ENCODE assay signal across 17 cellular contexts in genomic region chr10:90993340-90993739, GRCh38.
DNase-seq lines count a peak whose midpoint lies in the region; ATAC-seq and TF ChIP-seq lines count a peak whose summit lies in the region.
"Had no signal": no experiment of that assay in that cellular context is flagged by ENCODE, and none has a peak within 500 bp of the region (broad histone marks: within the 10 kb centered on the region; RNA-seq: fewer than 3 reads in every experiment).

No MANE protein-coding gene starts in this region.

- H4K20me1 ChIP-seq in smooth muscle cell (ENCODE audit: low read depth): no peaks in the 10 kb centered on the region

- H3F3A ChIP-seq in smooth muscle cell (ENCODE audit: low read depth): no peaks in the 10 kb centered on the region

- no peak overlapping the region for H3K27ac ChIP-seq in smooth muscle cell (ENCODE audit: low read depth)
- H3K27ac ChIP-seq: colonic mucosa had no signal

- H3K4me2 ChIP-seq in skeletal muscle satellite cell (ENCODE audit: low read length) (peak overlapping the region; percentile 37), smooth muscle cell (no peak overlapping the region)

- H3K27ac Mint-ChIP-seq in T-helper 17 cell: peak overlapping the region; percentile 71

- TF ChIP-seq CTCF in smooth muscle cell (IDR thresholded peaks at IDR 0.05; ENCODE audit: borderline replicate concordance, insufficient read depth, poor library complexity, severe bottlenecking): no peak

- 86% methylated on average over 3 of the region's 3 CpGs for WGBS in smooth muscle cell (ENCODE audit: low lambda C conversion rate)

- no peaks in the 10 kb centered on the region for H3K36me3 ChIP-seq in skeletal muscle satellite cell (ENCODE audit: insufficient read depth, low read length)
- H3K36me3 ChIP-seq in smooth muscle cell (ENCODE audit: low read depth): no peaks in the 10 kb centered on the region
- H3K36me3 ChIP-seq: colonic mucosa had no signal

- H3K9ac ChIP-seq in skeletal muscle satellite cell (ENCODE audit: low read depth, low read length) (peak overlapping the region; percentile 15), smooth muscle cell (ENCODE audit: low read depth) (no peak overlapping the region)

- DNase-seq in SIG-M5 treated with dmso at 0.1 percent for 504 hours (lab: John Stamatoyannopoulos, UW; ENCODE audit: unreplicated experiment) (peak; percentile 1), SIG-M5 (lab: John Stamatoyannopoulos, UW) (no peak), T-helper 17 cell (no peak), smooth muscle cell (lab: John Stamatoyannopoulos, UW; ENCODE audit: unreplicated experiment) (no peak), cerebellum (ENCODE audit: low spot score) (no peak)
- no peak for DNase-seq in activated CD4-positive, alpha-beta T cell treated with anti-CD3 and anti-CD28 coated beads, Interleukin-2, amount 50 U/mL, for 48 hours
- DNase-seq: 8988T; activated CD4-positive, alpha-beta T cell treated with anti-CD3 and anti-CD28 coated beads for 48 hours; activated naive CD4-positive, alpha-beta T cell; colonic mucosa; glutamatergic neuron; NCI-H1417 treated with DMSO at 0.1 percent for 48 hours; NCI-H82; occipital lobe; SW 1271 had no signal

- H3K4me1 ChIP-seq in skeletal muscle satellite cell (ENCODE audit: control insufficient read depth, insufficient read depth, low read length) (no peaks in the 10 kb centered on the region), smooth muscle cell (ENCODE audit: low read depth) (no peaks in the 10 kb centered on the region)
- H3K4me1 ChIP-seq: colonic mucosa had no signal

- H3K9me3 ChIP-seq in T-helper 17 cell (ENCODE audit: control insufficient read depth, low read length, poor library complexity, severe bottlenecking): no peaks in the 10 kb centered on the region
- H3K9me3 ChIP-seq in skeletal muscle satellite cell (replicated peaks; ENCODE audit: low read length): no peaks in the 10 kb centered on the region
- no peaks in the 10 kb centered on the region for H3K9me3 ChIP-seq in smooth muscle cell (replicated peaks; ENCODE audit: low read depth)
- H3K9me3 ChIP-seq: colonic mucosa had no signal

- H3K27me3 Mint-ChIP-seq in T-helper 17 cell: peaks cover 15% of the 10 kb centered on the region

- no peaks in the 10 kb centered on the region for H3K79me2 ChIP-seq in smooth muscle cell (ENCODE audit: low read depth)

- H2AFZ ChIP-seq in smooth muscle cell (ENCODE audit: low read depth): no peak overlapping the region

- H3K36me3 Mint-ChIP-seq in T-helper 17 cell (ENCODE audit: low read depth): no peaks in the 10 kb centered on the region

- ATAC-seq in HG02870 (IDR thresholded peaks at IDR 0.05; ENCODE audit: unreplicated experiment) (peak; percentile 45), T-helper 17 cell (no peak)

- H3K4me3 ChIP-seq in skeletal muscle satellite cell (ENCODE audit: low read length) (no peak overlapping the region), smooth muscle cell (no peak overlapping the region)
- H3K4me3 ChIP-seq: colonic mucosa had no signal

- H3K4me3 Mint-ChIP-seq in T-helper 17 cell: no peak overlapping the region

- H3K4me1 Mint-ChIP-seq in T-helper 17 cell: peaks cover 2% of the 10 kb centered on the region

- no peaks in the 10 kb centered on the region for H3K27me3 ChIP-seq in skeletal muscle satellite cell (ENCODE audit: control insufficient read depth, insufficient read depth, low read length)
- no peaks in the 10 kb centered on the region for H3K27me3 ChIP-seq in smooth muscle cell (ENCODE audit: low read depth)
- H3K27me3 ChIP-seq: colonic mucosa had no signal
